Comparison of ENCODE assay signal across 14 cellular contexts in genomic region chr9:77176106-77176505, GRCh38. TPM values are rescaled to one million over a fixed set of nuclear protein-coding genes. Genes with fewer than 3 reads are reported as not detected.
A peak's percentile ranks its signal among the peaks of the same experiment; 100 is the strongest.
DNase-seq lines count a peak whose midpoint lies in the region; ATAC-seq and TF ChIP-seq lines count a peak whose summit lies in the region.
"Had no signal": no experiment of that assay in that cellular context is flagged by ENCODE, and none has a peak within 500 bp of the region (broad histone marks: within the 10 kb centered on the region; RNA-seq: fewer than 3 reads in every experiment).

No MANE protein-coding gene starts in this region.

- H3K4me1 ChIP-seq in CD4-positive, alpha-beta memory T cell (ENCODE audit: insufficient read depth, low read length): peaks cover 28% of the 10 kb centered on the region
- no peaks in the 10 kb centered on the region; the same call in 1 of the 2 replicates for H3K4me1 ChIP-seq in H9 (ENCODE audit: insufficient read depth, low read length)
- H3K4me1 ChIP-seq: Caco-2 had no signal

- peak overlapping the region; percentile 92 for H3K27ac ChIP-seq in CD4-positive, alpha-beta memory T cell (ENCODE audit: low read depth, low read length)
- no peak overlapping the region for H3K27ac ChIP-seq in H9 (ENCODE audit: insufficient read length, low read depth, low read length)

- H3K9me3 ChIP-seq in CD4-positive, alpha-beta memory T cell (ENCODE audit: control insufficient read depth in 1 of 2, low read length in 2 of 2): no peaks in the 10 kb centered on the region
- H3K9me3 ChIP-seq in H9 (ENCODE audit: control insufficient read depth, low read depth, low read length): no peaks in the 10 kb centered on the region
- H3K9me3 ChIP-seq: Caco-2 had no signal

- H3K56ac ChIP-seq in H9 (ENCODE audit: insufficient read length, low read depth, low read length): no peak overlapping the region

- no peak overlapping the region for H2BK12ac ChIP-seq in H9 (ENCODE audit: insufficient read length, low read depth, low read length)

- H3K23ac ChIP-seq in H9 (ENCODE audit: insufficient read length, low read depth, low read length): no peak overlapping the region

- no peak overlapping the region for H2AK5ac ChIP-seq in H9 (ENCODE audit: insufficient read length, low read length)

- H2BK20ac ChIP-seq in H9 (ENCODE audit: low read depth, low read length, poor library complexity, severe bottlenecking): no peak overlapping the region

- H3K9ac ChIP-seq in H9 (ENCODE audit: extremely low read depth, insufficient read length, low read length): no peak overlapping the region

- peaks cover 4% of the 10 kb centered on the region for H3K23me2 ChIP-seq in H9 (ENCODE audit: insufficient read length, low read depth, low read length, poor library complexity, severe bottlenecking)

- peak overlapping the region in 5 of 8 donors; percentile 58 to 98 (median 97) for H3K4me3 Mint-ChIP-seq in CD4-positive, alpha-beta memory T cell
- H3K4me3 Mint-ChIP-seq in H9 (peak overlapping the region; percentile 3 to 55; a peak in 1 of 5 replicates), progenitor cell of endocrine pancreas (ENCODE audit: low read depth) (peak overlapping the region; percentile 96)
- H3K4me3 Mint-ChIP-seq in central memory CD8-positive, alpha-beta T cell: peak overlapping the region; percentile 95

- intact Hi-C loops in CD4-positive, alpha-beta memory T cell (cut with micrococcal nuclease): loop anchor here (2.0 to 5.0 kb wide), 7 partner anchors 51 to 1284 kb away; partner anchors contain the start of genes PCSK5 and PSAT1

- no peak overlapping the region for H4K5ac ChIP-seq in H9 (ENCODE audit: insufficient read length, low read depth, low read length)

- no peaks in the 10 kb centered on the region for H3K9me3 Mint-ChIP-seq in CD4-positive, alpha-beta memory T cell
- no peaks in the 10 kb centered on the region for H3K9me3 Mint-ChIP-seq in H9
- H3K9me3 Mint-ChIP-seq in central memory CD8-positive, alpha-beta T cell: no peaks in the 10 kb centered on the region
- H3K9me3 Mint-ChIP-seq in progenitor cell of endocrine pancreas (ENCODE audit: low read depth): no peaks in the 10 kb centered on the region
- H3K9me3 Mint-ChIP-seq: activated CD4-positive, alpha-beta memory T cell treated with anti-CD3 and anti-CD28 coated beads, Interleukin-2, amount 10 ng/mL, durations not matched to agents 7 days and 5 days had no signal

- peak overlapping the region; percentile 11 to 98 (median 94) for H3K27ac Mint-ChIP-seq in CD4-positive, alpha-beta memory T cell
- H3K27ac Mint-ChIP-seq in H9: no peak overlapping the region
- H3K27ac Mint-ChIP-seq in central memory CD8-positive, alpha-beta T cell (ENCODE audit: low read depth): peak overlapping the region; percentile 92
- H3K27ac Mint-ChIP-seq in progenitor cell of endocrine pancreas: no peak overlapping the region

- CTCF ChIA-PET in CD4-positive, alpha-beta memory T cell (lab: Charles Lee; ENCODE audit: partially characterized antibody): interaction anchor here (1.3 to 3.5 kb wide), 5 partner anchors 10 to 281 kb away, joined by 3 to 27 read pairs (median 4); no protein-coding TSS in a partner anchor

- no peak overlapping the region for H3T11ph ChIP-seq in H9 (ENCODE audit: low read length)

- no peak overlapping the region for H3K4me3 ChIP-seq in CD4-positive, alpha-beta memory T cell (ENCODE audit: low read length in 2 of 2)

- no peak overlapping the region for H2BK5ac ChIP-seq in H9 (ENCODE audit: insufficient read length, low read length)

- H4K20me1 ChIP-seq in H9 (ENCODE audit: control insufficient read depth, insufficient read depth, insufficient read length): no peaks in the 10 kb centered on the region

- H3K18ac ChIP-seq in H9 (ENCODE audit: insufficient read length, low read depth, low read length): no peak overlapping the region

- TF ChIP-seq CTCF in H9 (conservative IDR thresholded peaks at IDR 0.05) (no peak), progenitor cell of endocrine pancreas (IDR thresholded peaks at IDR 0.05; ENCODE audit: unreplicated experiment) (no peak)

- peaks cover 0 to 6% of the 10 kb centered on the region in 2 donors for H3K36me3 Mint-ChIP-seq in CD4-positive, alpha-beta memory T cell
- H3K36me3 Mint-ChIP-seq in H9 (ENCODE audit: insufficient read depth in 1 of 3, low read depth in 3 of 3) (no peaks in the 10 kb centered on the region; a peak in 2 of 7 replicates), progenitor cell of endocrine pancreas (ENCODE audit: insufficient read depth) (no peaks in the 10 kb centered on the region)
- peaks cover 7% of the 10 kb centered on the region for H3K36me3 Mint-ChIP-seq in central memory CD8-positive, alpha-beta T cell (ENCODE audit: insufficient read depth)

- peaks cover 20 to 40% (median 28%) of the 10 kb centered on the region in 4 donors for H3K4me1 Mint-ChIP-seq in CD4-positive, alpha-beta memory T cell
- H3K4me1 Mint-ChIP-seq in H9: peaks cover 29 to 33% of the 10 kb centered on the region in 2 experiments
- H3K4me1 Mint-ChIP-seq in central memory CD8-positive, alpha-beta T cell: peaks cover 25% of the 10 kb centered on the region
- H3K4me1 Mint-ChIP-seq in progenitor cell of endocrine pancreas (ENCODE audit: low read depth): peaks cover 27% of the 10 kb centered on the region

- H3K14ac ChIP-seq in H9 (ENCODE audit: insufficient read depth, low read length): no peak overlapping the region

- H3K79me2 ChIP-seq in H9 (ENCODE audit: insufficient read depth, low read length): peaks cover 12% of the 10 kb centered on the region; the same call in 1 of the 2 replicates

- H3K4ac ChIP-seq in H9 (ENCODE audit: low read depth, low read length): no peak overlapping the region

- H3K27me3 Mint-ChIP-seq in CD4-positive, alpha-beta memory T cell: no peaks in the 10 kb centered on the region
- peaks cover 6% of the 10 kb centered on the region for H3K27me3 Mint-ChIP-seq in H9 (ENCODE audit: low read depth)
- no peaks in the 10 kb centered on the region for H3K27me3 Mint-ChIP-seq in central memory CD8-positive, alpha-beta T cell
- peaks cover 7% of the 10 kb centered on the region for H3K27me3 Mint-ChIP-seq in progenitor cell of endocrine pancreas

- no peak overlapping the region for H4K91ac ChIP-seq in H9 (ENCODE audit: insufficient read length, low read depth, low read length)

- no peak overlapping the region for H4K8ac ChIP-seq in H9 (replicated peaks; ENCODE audit: insufficient read length, low read depth, low read length)

- POLR2A ChIA-PET in CD4-positive, alpha-beta memory T cell (lab: Charles Lee; ENCODE audit: partially characterized antibody): interaction anchor here (0.7 to 1.3 kb wide), 4 partner anchors 9 to 853 kb away, joined by 3 read pairs; no protein-coding TSS in a partner anchor

- no peak overlapping the region for H3K4me2 ChIP-seq in H9 (ENCODE audit: insufficient read depth, insufficient read length, low read length)

- no peak overlapping the region for H2BK120ac ChIP-seq in H9 (ENCODE audit: low read depth, low read length, poor library complexity, severe bottlenecking)

- no peaks in the 10 kb centered on the region for H3K79me1 ChIP-seq in H9 (ENCODE audit: insufficient read depth, low read depth, low read length, poor library complexity, severe bottlenecking)

- no peak for DNase-seq in CD4-positive, alpha-beta memory T cell
- DNase-seq in H9 (no peak), progenitor cell of endocrine pancreas (ENCODE audit: low spot score, unreplicated experiment) (no peak), GM19238 (ENCODE audit: insufficient read length, low spot score) (no peak)
- no peak for DNase-seq in central memory CD8-positive, alpha-beta T cell (ENCODE audit: low spot score in 2 of 2)
- DNase-seq in effector CD8-positive, alpha-beta T cell (lab: John Stamatoyannopoulos, UW): no peak
- DNase-seq: activated CD4-positive, alpha-beta memory T cell treated with anti-CD3 and anti-CD28 coated beads, Interleukin-2, amount 10 ng/mL, durations not matched to agents 7 days and 5 days; activated gamma-delta T cell treated with Interleukin-2 at 50 U/mL for 16 hours; Caco-2; NCI-H1417 treated with DMSO at 0.1 percent for 48 hours; NCI-H526 treated with DMSO at 0.1 percent for 48 hours; stimulated activated CD4-positive, alpha-beta T cell treated with anti-CD3 and anti-CD28 coated beads, Interleukin-4, amount 100 ng/mL, for 4 hours had no signal

- WGBS in H9 (ENCODE audit: extremely low coverage, insufficient read length, low lambda C conversion rate): no CpG with 5 or more reads among the region's 4 CpGs

- no peak overlapping the region for H2AFZ ChIP-seq in H9 (ENCODE audit: low read length)

- H3K36me3 ChIP-seq in CD4-positive, alpha-beta memory T cell (ENCODE audit: insufficient read depth, low read length): no peaks in the 10 kb centered on the region

- no peak for ATAC-seq in central memory CD8-positive, alpha-beta T cell (replicated peaks; ENCODE audit: extremely low read depth, poor library complexity, severe bottlenecking)
- no peak for ATAC-seq in HG03442 (IDR thresholded peaks at IDR 0.05; ENCODE audit: unreplicated experiment)
- no peak for ATAC-seq in GM18498 (IDR thresholded peaks at IDR 0.05; ENCODE audit: unreplicated experiment)

- no peaks in the 10 kb centered on the region for H3K27me3 ChIP-seq in CD4-positive, alpha-beta memory T cell (ENCODE audit: insufficient read depth, low read length)
- no peaks in the 10 kb centered on the region for H3K27me3 ChIP-seq in H9 (ENCODE audit: insufficient read depth, low read length)

- no peak overlapping the region for H2BK15ac ChIP-seq in H9 (ENCODE audit: low read depth, low read length)

RNA-seq across cellular contexts. Expression of gene VPS13A, which starts 1.2 kb away (rescaled TPM):
- total RNA-seq in CD4-positive, alpha-beta memory T cell: 10 to 100 TPM; 53.5 to 58.2 TPM
- 1 to 10 TPM; 1.7 to 6.8 TPM for polyA plus RNA-seq in CD4-positive, alpha-beta memory T cell
- total RNA-seq in H9 (2021) (34.0 and 35.2 TPM in 2 replicates), progenitor cell of endocrine pancreas (54.1 and 55.5 TPM in 2 replicates)

Comparison
In these comparisons a context has a peak if more than half of its experiments do, and no peak if none do; other contexts are left out.
1. H3K27ac Mint-ChIP-seq: peak in CD4-positive, alpha-beta memory T cell (7 of 7) and central memory CD8-positive, alpha-beta T cell (single experiment); none in H9 (0 of 3) and progenitor cell of endocrine pancreas (single experiment).
2. H3K4me3 Mint-ChIP-seq: peak in every context shown above with its lines; median percentile 97 in CD4-positive, alpha-beta memory T cell; 96 in progenitor cell of endocrine pancreas; 95 in central memory CD8-positive, alpha-beta T cell; 29 in H9.